Comparison of ENCODE assay signal across 25 cellular contexts in genomic region chr7:12297709-12298108, GRCh38.
DNase-seq lines count a peak whose midpoint lies in the region; ATAC-seq and TF ChIP-seq lines count a peak whose summit lies in the region.
"Had no signal": no experiment of that assay in that cellular context is flagged by ENCODE, and none has a peak within 500 bp of the region (broad histone marks: within the 10 kb centered on the region; RNA-seq: fewer than 3 reads in every experiment).

No MANE protein-coding gene starts in this region.

- 79% methylated on average over 2 of the region's 2 CpGs for WGBS in mammary epithelial cell (ENCODE audit: low coverage, missing lambda C conversion rate)
- WGBS in smooth muscle cell (ENCODE audit: low lambda C conversion rate): 74% methylated on average over 2 of the region's 2 CpGs
- 78% methylated on average over 2 of the region's 2 CpGs for WGBS in prostate gland

- intact Hi-C loops in mammary epithelial cell (cut with micrococcal nuclease): loop anchor here (2.0 kb wide), 2 partner anchors 23 to 87 kb away; partner anchors contain the start of gene TMEM106B
- intact Hi-C loops in prostate gland (cut with DNase I): no loop called here

- H3F3A ChIP-seq in smooth muscle cell (ENCODE audit: low read depth): no peaks in the 10 kb centered on the region

- TF ChIP-seq CTCF in mammary epithelial cell (conservative IDR thresholded peaks at IDR 0.05 in 1 of 2, IDR thresholded peaks at IDR 0.05 in 1 of 2; ENCODE audit: extremely low read depth in 1 of 2, insufficient read depth in 1 of 2, low read depth in 1 of 2, low read length in 2 of 2) (no peak), smooth muscle cell (IDR thresholded peaks at IDR 0.05; ENCODE audit: borderline replicate concordance, insufficient read depth, poor library complexity, severe bottlenecking) (no peak), Peyer's patch (IDR thresholded peaks at IDR 0.05) (no peak), prostate gland (IDR thresholded peaks at IDR 0.05) (no peak)

- H3K4me3 ChIP-seq in mammary epithelial cell (replicated peaks in 1 of 3; ENCODE audit: insufficient read depth in 1 of 3, low read depth in 2 of 3, low read length in 3 of 3): no peak overlapping the region
- no peak overlapping the region for H3K4me3 ChIP-seq in smooth muscle cell
- H3K4me3 ChIP-seq in Peyer's patch: no peak overlapping the region
- H3K4me3 ChIP-seq in prostate gland: no peak overlapping the region
- H3K4me3 ChIP-seq: breast epithelium, ovary, SJSA1, skin epidermis had no signal

- ATAC-seq in GM21381 (IDR thresholded peaks at IDR 0.05; ENCODE audit: unreplicated experiment): no peak
- ATAC-seq: activated naive CD4-positive, alpha-beta T cell treated with anti-CD3 and anti-CD28 coated beads, Interleukin-2, amount 50 U/mL, for 72 hours; left colon had no signal

- H3K79me2 ChIP-seq in mammary epithelial cell (ENCODE audit: insufficient read depth, low read length) (no peaks in the 10 kb centered on the region), smooth muscle cell (ENCODE audit: low read depth) (no peaks in the 10 kb centered on the region)

- H3K4me1 ChIP-seq in mammary epithelial cell (ENCODE audit: insufficient read depth, low read length) (peaks cover 6% of the 10 kb centered on the region), smooth muscle cell (ENCODE audit: low read depth) (no peaks in the 10 kb centered on the region), Peyer's patch (no peaks in the 10 kb centered on the region), prostate gland (replicated peaks) (no peaks in the 10 kb centered on the region)
- H3K4me1 ChIP-seq: breast epithelium, SJSA1 had no signal

- H3K9me3 ChIP-seq in mammary epithelial cell (replicated peaks; ENCODE audit: insufficient read depth, low read length) (no peaks in the 10 kb centered on the region), smooth muscle cell (replicated peaks; ENCODE audit: low read depth) (no peaks in the 10 kb centered on the region), Peyer's patch (no peaks in the 10 kb centered on the region), prostate gland (no peaks in the 10 kb centered on the region)
- H3K9me3 ChIP-seq: breast epithelium, ovary, SJSA1 had no signal

- TF ChIP-seq POLR2A in Peyer's patch (IDR thresholded peaks at IDR 0.05) (no peak), prostate gland (IDR thresholded peaks at IDR 0.05) (no peak)

- DNase-seq in SIG-M5 treated with dmso at 0.1 percent for 504 hours (lab: John Stamatoyannopoulos, UW; ENCODE audit: unreplicated experiment) (peak; percentile 54), SIG-M5 (lab: John Stamatoyannopoulos, UW) (no peak), mammary epithelial cell (peak; percentile 76), iPS DF 4.7 (ENCODE audit: extremely low read depth, low spot score) (peak; percentile 9), smooth muscle cell (lab: John Stamatoyannopoulos, UW; ENCODE audit: unreplicated experiment) (no peak), Peyer's patch (no peak), prostate gland (ENCODE audit: low spot score) (no peak)
- DNase-seq: activated CD4-positive, alpha-beta T cell treated with anti-CD3 and anti-CD28 coated beads for 48 hours; anterior cingulate cortex; CD4-positive, CD25-positive, alpha-beta regulatory T cell; DND-41; glutamatergic neuron; GOT3; left colon; NCI-H1105 treated with DMSO at 0.1 percent for 48 hours; NCI-H187 treated with DMSO at 0.1 percent for 48 hours; NCI-H2227 treated with DMSO at 0.1 percent for 48 hours; NCI-H526 treated with DMSO at 0.1 percent for 48 hours; ovary; T-helper 9 cell had no signal

- no peak overlapping the region for H3K9ac ChIP-seq in mammary epithelial cell (ENCODE audit: insufficient read depth, low read length)
- no peak overlapping the region for H3K9ac ChIP-seq in smooth muscle cell (ENCODE audit: low read depth)

- H3K27me3 ChIP-seq in mammary epithelial cell (ENCODE audit: insufficient read depth, low read length) (no peaks in the 10 kb centered on the region), smooth muscle cell (ENCODE audit: low read depth) (no peaks in the 10 kb centered on the region), Peyer's patch (no peaks in the 10 kb centered on the region), prostate gland (replicated peaks; ENCODE audit: insufficient read depth) (no peaks in the 10 kb centered on the region)
- H3K27me3 ChIP-seq: breast epithelium, ovary, SJSA1 had no signal

- in situ Hi-C loops in mammary epithelial cell (cut with MboI; ENCODE audit: low sequenced_read_pairs in 2 of 2): no loop called here

- CTCF ChIA-PET in mammary epithelial cell (lab: Charles Lee; ENCODE audit: low non-redundant PET): no interaction called here

- H3K27ac ChIP-seq in mammary epithelial cell (ENCODE audit: insufficient read depth, low read depth, low read length): no peak overlapping the region
- H3K27ac ChIP-seq in smooth muscle cell (ENCODE audit: low read depth): peak overlapping the region; percentile 53
- no peak overlapping the region for H3K27ac ChIP-seq in Peyer's patch
- no peak overlapping the region for H3K27ac ChIP-seq in prostate gland
- H3K27ac ChIP-seq: breast epithelium, ovary, SJSA1 had no signal

- H3K36me3 ChIP-seq in mammary epithelial cell (ENCODE audit: insufficient read depth, low read length) (no peaks in the 10 kb centered on the region), smooth muscle cell (ENCODE audit: low read depth) (no peaks in the 10 kb centered on the region), Peyer's patch (no peaks in the 10 kb centered on the region), prostate gland (no peaks in the 10 kb centered on the region)
- H3K36me3 ChIP-seq: breast epithelium, ovary, SJSA1 had no signal

- dilution Hi-C loops in mammary epithelial cell (cut with HindIII; ENCODE audit: low sequenced_read_pairs): no loop called here

- H4K20me1 ChIP-seq in mammary epithelial cell (ENCODE audit: insufficient read depth, low read length) (no peaks in the 10 kb centered on the region), smooth muscle cell (ENCODE audit: low read depth) (no peaks in the 10 kb centered on the region)

- H2AFZ ChIP-seq in mammary epithelial cell (ENCODE audit: low read depth, low read length) (no peak overlapping the region), smooth muscle cell (ENCODE audit: low read depth) (no peak overlapping the region)

- H3K4me2 ChIP-seq in mammary epithelial cell (ENCODE audit: insufficient read depth, low read depth, low read length): no peak overlapping the region
- H3K4me2 ChIP-seq in smooth muscle cell: no peak overlapping the region

- BruUV-seq in mammary epithelial cell (replicated peaks; lab: Mats Ljungman, UMichigan): no TSS peak

Comparison
In these comparisons a context has a peak if more than half of its experiments do, and no peak if none do; other contexts are left out.
1. DNase-seq: peak in SIG-M5 treated with dmso at 0.1 percent for 504 hours (single experiment), mammary epithelial cell (single experiment) and iPS DF 4.7 (single experiment); none in SIG-M5 (single experiment), smooth muscle cell (single experiment), Peyer's patch (0 of 3) and prostate gland (single experiment).